Comparison of ENCODE assay signal across 2 cellular contexts in genomic region chr4:2387205-2387604, GRCh38.
TF ChIP-seq lines count a peak whose summit lies in the region.

No MANE protein-coding gene starts in this region.

TF ChIP-seq in HepG2, 621 proteins besides CTCF, POLR2A, EP300 and RAD21:
- no peak for TF ChIP-seq CENPBD1 (CRISPR knock-in tag; IDR thresholded peaks at IDR 0.05; ENCODE audit: borderline replicate concordance, low read depth)
- peak; percentile 32; the same call in 1 of the 2 replicates for TF ChIP-seq CEBPB (IDR thresholded peaks at IDR 0.05; ENCODE audit: borderline replicate concordance, low read depth, low read length)

TF ChIP-seq in K562, 482 proteins besides CTCF, POLR2A, EP300 and RAD21:
- TF ChIP-seq ZC3H4 (CRISPR knock-in tag; IDR thresholded peaks at IDR 0.05; ENCODE audit: borderline replicate concordance) (0 out of 2 replicates have a peak, but pooled peaks have one; percentile 58), NRF1 (conservative IDR thresholded peaks at IDR 0.05 in 1 of 2, IDR thresholded peaks at IDR 0.05 in 1 of 2) (no peak), MTA3 (IDR thresholded peaks at IDR 0.05; ENCODE audit: borderline replicate concordance) (no peak), ZNF518B (CRISPR knock-in tag; IDR thresholded peaks at IDR 0.05) (no peak), CBX1 (IDR thresholded peaks at IDR 0.05; ENCODE audit: low read depth) (no peak), ETS1 (conservative IDR thresholded peaks at IDR 0.05; ENCODE audit: control insufficient read depth, low read depth, low read length) (no peak), CEBPG (CRISPR knock-in tag; IDR thresholded peaks at IDR 0.05) (0 out of 2 replicates have a peak, but pooled peaks have one; percentile 11), CEBPG (tag; conservative IDR thresholded peaks at IDR 0.05 in 1 of 2, IDR thresholded peaks at IDR 0.05 in 1 of 2) (no peak), ETS2 (tag; IDR thresholded peaks at IDR 0.05; ENCODE audit: borderline replicate concordance, poor library complexity, severe bottlenecking) (no peak), CEBPB (tag; IDR thresholded peaks at IDR 0.05) (0 out of 2 replicates have a peak, but pooled peaks have one; percentile 28), CBX2 (IDR thresholded peaks at IDR 0.05; ENCODE audit: insufficient read depth, low read length, poor library complexity, severe bottlenecking) (no peak), ZNF584 (CRISPR knock-in tag; IDR thresholded peaks at IDR 0.05; ENCODE audit: low read depth) (no peak), NR0B1 (IDR thresholded peaks at IDR 0.05; ENCODE audit: partially characterized antibody) (no peak), ZNF197 (CRISPR knock-in tag; IDR thresholded peaks at IDR 0.05; ENCODE audit: low read depth) (no peak), ILF3 (IDR thresholded peaks at IDR 0.05; ENCODE audit: borderline replicate concordance) (no peak), RBM14 (IDR thresholded peaks at IDR 0.05; ENCODE audit: borderline replicate concordance, insufficient read depth, low read depth, low read length) (no peak), NCOA4 (IDR thresholded peaks at IDR 0.05; ENCODE audit: partially characterized antibody) (no peak), RBFOX2 (IDR thresholded peaks at IDR 0.05; ENCODE audit: low read depth, low read length) (peak; percentile 24; the same call in 1 of the 2 replicates), RNF2 (IDR thresholded peaks at IDR 0.05) (no peak), ZSCAN29 (IDR thresholded peaks at IDR 0.05) (no peak), MYC (IDR thresholded peaks at IDR 0.05; ENCODE audit: low read depth, low read length) (no peak), MYC (CRISPR knock-in tag; IDR thresholded peaks at IDR 0.05; ENCODE audit: borderline replicate concordance, low read depth) (no peak), CHD7 (IDR thresholded peaks at IDR 0.05; ENCODE audit: low read depth, low read length) (no peak), RBM15 (IDR thresholded peaks at IDR 0.05; ENCODE audit: insufficient read depth, low read length) (no peak), UBTF (IDR thresholded peaks at IDR 0.05; ENCODE audit: borderline replicate concordance in 1 of 2, low read depth in 2 of 2, low read length in 2 of 2) (no peak), BCLAF1 (IDR thresholded peaks at IDR 0.05; ENCODE audit: borderline replicate concordance in 1 of 2, control insufficient read depth in 1 of 2, low read depth in 2 of 2, low read length in 1 of 2) (no peak), ZNF740 (CRISPR knock-in tag; IDR thresholded peaks at IDR 0.05) (no peak), ZNF740 (tag; IDR thresholded peaks at IDR 0.05) (no peak), FOXP1 (CRISPR knock-in tag; IDR thresholded peaks at IDR 0.05) (no peak), DDX20 (tag; IDR thresholded peaks at IDR 0.05; ENCODE audit: low read depth) (no peak)
